ENCODE assay signal across 1 cellular context in genomic region chr22:30481711-30482110, GRCh38.
TF ChIP-seq lines count a peak whose summit lies in the region.

No MANE protein-coding gene starts in this region.

TF ChIP-seq in HEK293, 187 proteins besides CTCF, POLR2A, EP300 and RAD21 (continued from another document):
- TF ChIP-seq PRDM4 (tag by site-specific recombination; IDR thresholded peaks at IDR 0.05) (no peak), ZNF23 (tag by site-specific recombination; IDR thresholded peaks at IDR 0.05; ENCODE audit: borderline replicate concordance) (no peak)
